Comparison of ENCODE assay signal across 8 cellular contexts in genomic region chr17:33647976-33648375, GRCh38.
A peak's percentile ranks its signal among the peaks of the same experiment; 100 is the strongest.
DNase-seq lines count a peak whose midpoint lies in the region; ATAC-seq and TF ChIP-seq lines count a peak whose summit lies in the region.

No MANE protein-coding gene starts in this region.

- H3K4me3 ChIP-seq in mammary epithelial cell (replicated peaks in 1 of 3; ENCODE audit: insufficient read depth in 1 of 3, low read depth in 2 of 3, low read length in 3 of 3) (no peak overlapping the region), lung (no peak overlapping the region)

- no peaks in the 10 kb centered on the region for H3K79me2 ChIP-seq in mammary epithelial cell (ENCODE audit: insufficient read depth, low read length)

- H4K20me1 ChIP-seq in mammary epithelial cell (ENCODE audit: insufficient read depth, low read length) = no peaks in the 10 kb centered on the region

- intact Hi-C loops in mammary epithelial cell (cut with micrococcal nuclease) = loop anchor here (1.0 to 10.0 kb wide), 3 partner anchors 343 to 619 kb away; no protein-coding TSS in a partner anchor

- no peak overlapping the region for H2AFZ ChIP-seq in mammary epithelial cell (ENCODE audit: low read depth, low read length)

- DNase-seq in HT-29 (ENCODE audit: low spot score) (peak; percentile 27), mammary epithelial cell (peak; percentile 2), lung (ENCODE audit: low spot score) (no peak), T-helper 9 cell (no peak), NCI-H2081 (lab: John Stamatoyannopoulos, UW) (no peak)
- DNase-seq in stimulated activated CD4-positive, alpha-beta T cell treated with anti-CD3 and anti-CD28 coated beads, Interleukin-2, amount 100 ng/mL, for 48 hours = no peak

- peaks cover 2% of the 10 kb centered on the region for H3K27me3 ChIP-seq in mammary epithelial cell (ENCODE audit: insufficient read depth, low read length)
- no peaks in the 10 kb centered on the region for H3K27me3 ChIP-seq in lung (ENCODE audit: control insufficient read depth, insufficient read depth)

- dilution Hi-C loops in mammary epithelial cell (cut with HindIII; ENCODE audit: low sequenced_read_pairs) = no loop called here

- no TSS peak for BruUV-seq in mammary epithelial cell (replicated peaks; lab: Mats Ljungman, UMichigan)

- H3K9me3 ChIP-seq in mammary epithelial cell (replicated peaks; ENCODE audit: insufficient read depth, low read length) (no peaks in the 10 kb centered on the region), lung (ENCODE audit: control insufficient read depth in 2 of 2, insufficient read depth in 1 of 2, low read length in 1 of 2) (peaks cover 0 to 2% of the 10 kb centered on the region in 2 donors)

- peak; percentile 75 for TF ChIP-seq CTCF in C4-2B (conservative IDR thresholded peaks at IDR 0.05)
- TF ChIP-seq CTCF in mammary epithelial cell (conservative IDR thresholded peaks at IDR 0.05 in 1 of 2, IDR thresholded peaks at IDR 0.05 in 1 of 2; ENCODE audit: extremely low read depth in 1 of 2, insufficient read depth in 1 of 2, low read depth in 1 of 2, low read length in 2 of 2) = peak; percentile 37 to 77
- TF ChIP-seq CTCF in lung (IDR thresholded peaks at IDR 0.05; ENCODE audit: control extremely low read depth, extremely low read depth) = peak; percentile 18

- H3K27ac ChIP-seq in C4-2B = no peak overlapping the region
- no peak overlapping the region for H3K27ac ChIP-seq in mammary epithelial cell (ENCODE audit: insufficient read depth, low read depth, low read length)
- no peak overlapping the region for H3K27ac ChIP-seq in lung (ENCODE audit: low read depth in 1 of 2, low read length in 1 of 2)

- no peak overlapping the region for H3K4me2 ChIP-seq in mammary epithelial cell (ENCODE audit: insufficient read depth, low read depth, low read length)

- in situ Hi-C loops in mammary epithelial cell (cut with MboI; ENCODE audit: low sequenced_read_pairs in 2 of 2) = loop anchor here in 1 of 2 donors (10.0 kb wide), 1 partner anchor 613 kb away; no protein-coding TSS in a partner anchor

- 0% methylated on average over 2 of the region's 2 CpGs for WGBS in mammary epithelial cell (ENCODE audit: low coverage, missing lambda C conversion rate)
- WGBS in lung, 2 donors = 41 to 49% methylated on average over 2 of the region's 2 CpGs

- H3K9ac ChIP-seq in mammary epithelial cell (ENCODE audit: insufficient read depth, low read length) = no peak overlapping the region

- H3K36me3 ChIP-seq in mammary epithelial cell (ENCODE audit: insufficient read depth, low read length) (no peaks in the 10 kb centered on the region), lung (ENCODE audit: control insufficient read depth in 2 of 2, insufficient read depth in 2 of 2, low read length in 2 of 2) (no peaks in the 10 kb centered on the region)

- CTCF ChIA-PET in mammary epithelial cell (lab: Charles Lee; ENCODE audit: low non-redundant PET) = interaction anchor here (0.7 to 0.9 kb wide), 2 partner anchors 312 to 610 kb away, joined by 5 to 10 read pairs; no protein-coding TSS in a partner anchor

- no peaks in the 10 kb centered on the region for H3K4me1 ChIP-seq in mammary epithelial cell (ENCODE audit: insufficient read depth, low read length)
- peaks cover 0 to 3% of the 10 kb centered on the region in 2 donors for H3K4me1 ChIP-seq in lung (ENCODE audit: control insufficient read depth in 2 of 2, insufficient read depth in 2 of 2, low read length in 2 of 2)

- no peak for ATAC-seq in lung (ENCODE audit: insufficient read depth, low FRiP score)
- no peak for ATAC-seq in HG02642 (IDR thresholded peaks at IDR 0.05; ENCODE audit: poor library complexity, unreplicated experiment)

Comparison
In these comparisons a context has a peak if more than half of its experiments do, and no peak if none do; other contexts are left out.
1. CTCF ChIP-seq: peak in every context shown above with its lines; median percentile 75 in C4-2B; 57 in mammary epithelial cell; 18 in lung.
2. DNase-seq: peak in HT-29 (single experiment) and mammary epithelial cell (single experiment); none in lung (single experiment), T-helper 9 cell (single experiment), stimulated activated CD4-positive, alpha-beta T cell treated with anti-CD3 and anti-CD28 coated beads, Interleukin-2, amount 100 ng/mL, for 48 hours (0 of 2) and NCI-H2081 (0 of 2).